In genomic region chr4:1214101-1215095, GRCh38 we compare ENCODE assay signal across 14 cellular contexts. TPM values are rescaled to one million over a fixed set of nuclear protein-coding genes. Genes with fewer than 3 reads are reported as not detected.
DNase-seq lines count a peak whose midpoint lies in the region; ATAC-seq, FAIRE-seq and TF ChIP-seq lines count a peak whose summit lies in the region.
"Had no signal": no experiment of that assay in that cellular context is flagged by ENCODE, and none has a peak within 500 bp of the region (broad histone marks: within the 10 kb centered on the region; RNA-seq: fewer than 3 reads in every experiment).

No MANE protein-coding gene starts in this region.

- H3K36me3 ChIP-seq in KOPT-K1 (ENCODE audit: insufficient read depth, low read length), result peaks cover 88% of the 10 kb centered on the region
- H3K36me3 ChIP-seq in HepG2 (replicated peaks in 1 of 2; ENCODE audit: control insufficient read depth in 1 of 2, insufficient read depth in 2 of 2, low read length in 2 of 2), result peaks cover 10 to 46% of the 10 kb centered on the region in 2 experiments
- H3K36me3 ChIP-seq in uterus, result no peaks in the 10 kb centered on the region

- H4K20me1 ChIP-seq in HepG2 (ENCODE audit: insufficient read depth, low read length), result no peaks in the 10 kb centered on the region

- TF ChIP-seq POLR2A in HepG2 (IDR thresholded peaks at IDR 0.05; ENCODE audit: insufficient read depth in 1 of 2, low read depth in 2 of 2, low read length in 2 of 2) (no peak), uterus (IDR thresholded peaks at IDR 0.05) (no peak)

- no peaks in the 10 kb centered on the region for H3K79me2 ChIP-seq in HepG2 (ENCODE audit: insufficient read depth, low read length)

- intact Hi-C loops in HepG2 (cut with micrococcal nuclease; ENCODE audit: unreplicated experiment) (no loop called here), uterus (cut with DNase I; ENCODE audit: low total_unique reads) (loop anchor here (5.0 kb wide), 1 partner anchor 33 kb away; the partner anchor contains the start of gene CTBP1)

- H3K9me3 ChIP-seq in KOPT-K1 (ENCODE audit: insufficient read depth, low read length, poor library complexity, severe bottlenecking) (peaks cover 15% of the 10 kb centered on the region), HepG2 (ENCODE audit: low read length) (no peaks in the 10 kb centered on the region), uterus (no peaks in the 10 kb centered on the region)
- H3K9me3 ChIP-seq: BE2C had no signal

- no peak overlapping the region for H2AFZ ChIP-seq in HepG2 (ENCODE audit: low read length)

- no peak overlapping the region for H3K9ac ChIP-seq in HepG2 (ENCODE audit: insufficient read depth, low read depth, low read length)

- in situ Hi-C loops in HepG2 (cut with HindIII; ENCODE audit: extremely low pct_ligation_motif_present, low pct_unique_long_range_greater_than_20kb), result no loop called here

- H3K4me2 ChIP-seq in HepG2 (ENCODE audit: low read depth, low read length), result no peak overlapping the region

- no peak for TF ChIP-seq EP300 in HepG2 (IDR thresholded peaks at IDR 0.05; ENCODE audit: low read depth in 2 of 2, low read length in 2 of 2)
- no peak for TF ChIP-seq EP300 in HepG2 (CRISPR knock-in tag; IDR thresholded peaks at IDR 0.05; ENCODE audit: borderline replicate concordance)

- POLR2A ChIA-PET in HepG2 (lab: Yijun Ruan, JAX), result no interaction called here

- H3K4me3 ChIP-seq in HepG2 (replicated peaks in 1 of 3; ENCODE audit: insufficient read depth in 1 of 3, low read depth in 2 of 3, low read length in 3 of 3) (no peak overlapping the region), uterus (no peak overlapping the region)

- TF ChIP-seq CTCF in VCaP (conservative IDR thresholded peaks at IDR 0.05) (no peak), HepG2 (CRISPR knock-in tag; IDR thresholded peaks at IDR 0.05) (no peak), uterus (IDR thresholded peaks at IDR 0.05) (no peak)

- FAIRE-seq in HepG2 (lab: Jason Lieb, UNC), result no peak
- FAIRE-seq: H54 had no signal

- peak overlapping the region; percentile 94 for H3K27ac ChIP-seq in KOPT-K1 (ENCODE audit: low read depth, low read length, poor library complexity, severe bottlenecking)
- peak overlapping the region; percentile 94 for H3K27ac ChIP-seq in VCaP
- no peak overlapping the region for H3K27ac ChIP-seq in HepG2 (ENCODE audit: extremely low read length, insufficient read depth, low read length)
- H3K27ac ChIP-seq in uterus, result peak overlapping the region; percentile 88 to 93

- 93% methylated on average over 8 of the region's 48 CpGs for WGBS in HepG2 (ENCODE audit: low lambda C conversion rate)

- CTCF ChIA-PET in HepG2 (lab: Yijun Ruan, JAX; ENCODE audit: low intra/inter-chr PET ratio, low total read pairs), result no interaction called here

- H3K4me1 ChIP-seq in HepG2 (ENCODE audit: insufficient read depth, low read length) (no peaks in the 10 kb centered on the region), uterus (peaks cover 19 to 46% of the 10 kb centered on the region in 2 donors)

- peak; percentile 11 for ATAC-seq in HepG2

- no TSS peak for BruUV-seq in HepG2 (replicated peaks; lab: Mats Ljungman, UMichigan)

- H3K27me3 ChIP-seq in HepG2 (ENCODE audit: control insufficient read depth in 1 of 2, insufficient read depth in 2 of 2, low read length in 2 of 2) (no peaks in the 10 kb centered on the region), uterus (no peaks in the 10 kb centered on the region)
- H3K27me3 ChIP-seq: BE2C had no signal

- no peak for TF ChIP-seq RAD21 in HepG2 (CRISPR knock-in tag; IDR thresholded peaks at IDR 0.05)

- DNase-seq in HepG2 (ENCODE audit: low spot score), result no peak
- DNase-seq in uterus, result no peak
- DNase-seq in activated naive CD4-positive, alpha-beta T cell (lab: John Stamatoyannopoulos, UW), result no peak
- no peak for DNase-seq in NCI-H446 treated with DMSO at 0.1 percent for 48 hours (lab: John Stamatoyannopoulos, UW)
- DNase-seq in anterior cingulate cortex (lab: John Stamatoyannopoulos, UW), result no peak
- DNase-seq: BE2C, EL, MV-4-11, NCI-H1436, NCI-H2081, NCI-H526 had no signal

TF ChIP-seq in HepG2, 621 proteins besides CTCF, POLR2A, EP300 and RAD21:
- TF ChIP-seq TRIM22 (IDR thresholded peaks at IDR 0.05) (no peak), PHF21A (CRISPR knock-in tag; IDR thresholded peaks at IDR 0.05) (no peak), AGO2 (optimal IDR thresholded peaks at IDR 0.05; ENCODE audit: low read depth, low read length) (peak; percentile 74), POLR2AphosphoS5 (IDR thresholded peaks at IDR 0.05; ENCODE audit: low read depth, low read length) (0 out of 2 replicates have a peak, but pooled peaks have one; percentile 25), FOSL2 (CRISPR knock-in tag; IDR thresholded peaks at IDR 0.05) (no peak), GLMP (CRISPR knock-in tag; IDR thresholded peaks at IDR 0.05; ENCODE audit: borderline replicate concordance) (no peak), ZNF207 (IDR thresholded peaks at IDR 0.05; ENCODE audit: borderline replicate concordance) (no peak)

RNA-seq across cellular contexts. Expression of gene CTBP1, which starts 34.5 kb away (rescaled TPM):
- 106 and 112 TPM in 2 replicates for total RNA-seq in HepG2 (2016; rRNA removed; fragmentation: Illumina TruSeq; extraction: Trizol)
- 119 TPM in 2 replicates for total RNA-seq in HepG2 (2016; cell fraction: cytosol; rRNA removed; fragmentation: Illumina TruSeq; extraction: Trizol; ENCODE audit: low read depth)
- total RNA-seq in HepG2 (2016; cell fraction: insoluble cytoplasmic fraction; rRNA removed; fragmentation: Illumina TruSeq; extraction: Trizol), result 83.8 and 121 TPM in 2 replicates
- 133 and 173 TPM in 2 replicates for total RNA-seq in HepG2 (2016; cell fraction: membrane; rRNA removed; fragmentation: Illumina TruSeq; extraction: Trizol)
- total RNA-seq in HepG2 (2016; cell fraction: nucleus; rRNA removed; fragmentation: Illumina TruSeq; extraction: Trizol), result 51.5 and 60.9 TPM in 2 replicates
- 78.5 and 123 TPM in 2 replicates for polyA plus RNA-seq in HepG2 (2011; rRNA removed)
- polyA plus RNA-seq in HepG2 (2011; cell fraction: cytosol; rRNA removed), result 87.2 and 182 TPM in 2 replicates
- 489 and 636 TPM in 2 replicates for polyA plus RNA-seq in HepG2 (2011; cell fraction: nucleus; rRNA removed)
- 69.0 and 92.6 TPM in 2 replicates for polyA plus RNA-seq in HepG2 (2012)
- polyA plus RNA-seq in HepG2 (2016; cell fraction: cytosol; fragmentation: Illumina TruSeq; extraction: Trizol; ENCODE audit: low read depth), result 49.5 and 64.7 TPM in 2 replicates
- 101 and 112 TPM in 2 replicates for polyA plus RNA-seq in HepG2 (2016; cell fraction: insoluble cytoplasmic fraction; fragmentation: Illumina TruSeq; extraction: Trizol; ENCODE audit: low read depth)
- polyA plus RNA-seq in HepG2 (2016; cell fraction: membrane; fragmentation: Illumina TruSeq; extraction: Trizol; ENCODE audit: low read depth), result 103 and 116 TPM in 2 replicates
- polyA plus RNA-seq in HepG2 (2016; cell fraction: nucleus; fragmentation: Illumina TruSeq; extraction: Trizol; ENCODE audit: insufficient read depth, low read depth), result 152 and 155 TPM in 2 replicates
- 136 and 350 TPM in 2 replicates for polyA minus RNA-seq in HepG2 (2011; rRNA and poly(A)+ RNA removed; ENCODE audit: low replicate concordance)
- polyA minus RNA-seq in HepG2 (2011; cell fraction: cytosol; rRNA and poly(A)+ RNA removed), result 85.1 and 100 TPM in 2 replicates
- 47.7 and 48.4 TPM in 2 replicates for polyA minus RNA-seq in HepG2 (2011; cell fraction: nucleus; rRNA and poly(A)+ RNA removed)
- 100 to 1,000 TPM; 104 to 193 (median 162) TPM for total RNA-seq in uterus

RNA-seq across cellular contexts. Expression of gene SPON2, which starts 42.0 kb away (rescaled TPM):
- total RNA-seq in HepG2 (2016; rRNA removed; fragmentation: Illumina TruSeq; extraction: Trizol) (12.5 and 17.4 TPM in 2 replicates), uterus (100 to 1,000 TPM in 2 of 4 donors, 10 to 100 TPM in 2; 60.6 to 262 (median 115) TPM)
- 4.7 and 5.3 TPM in 2 replicates for total RNA-seq in HepG2 (2016; cell fraction: cytosol; rRNA removed; fragmentation: Illumina TruSeq; extraction: Trizol; ENCODE audit: low read depth)
- 13.2 and 25.5 TPM in 2 replicates for total RNA-seq in HepG2 (2016; cell fraction: insoluble cytoplasmic fraction; rRNA removed; fragmentation: Illumina TruSeq; extraction: Trizol)
- 9.4 and 9.5 TPM in 2 replicates for total RNA-seq in HepG2 (2016; cell fraction: membrane; rRNA removed; fragmentation: Illumina TruSeq; extraction: Trizol)
- total RNA-seq in HepG2 (2016; cell fraction: nucleus; rRNA removed; fragmentation: Illumina TruSeq; extraction: Trizol), result 15.0 and 17.4 TPM in 2 replicates
- 55.2 and 80.8 TPM in 2 replicates for polyA plus RNA-seq in HepG2 (2011; rRNA removed)
- polyA plus RNA-seq in HepG2 (2011; cell fraction: cytosol; rRNA removed), result 34.7 and 69.3 TPM in 2 replicates
- 320 and 335 TPM in 2 replicates for polyA plus RNA-seq in HepG2 (2011; cell fraction: nucleus; rRNA removed)
- polyA plus RNA-seq in HepG2 (2012), result 21.8 and 46.8 TPM in 2 replicates
- polyA plus RNA-seq in HepG2 (2016; cell fraction: cytosol; fragmentation: Illumina TruSeq; extraction: Trizol; ENCODE audit: low read depth), result 3.7 and 4.9 TPM in 2 replicates
- polyA plus RNA-seq in HepG2 (2016; cell fraction: insoluble cytoplasmic fraction; fragmentation: Illumina TruSeq; extraction: Trizol; ENCODE audit: low read depth), result 12.3 and 15.6 TPM in 2 replicates
- polyA plus RNA-seq in HepG2 (2016; cell fraction: membrane; fragmentation: Illumina TruSeq; extraction: Trizol; ENCODE audit: low read depth), result 8.6 and 9.0 TPM in 2 replicates
- polyA plus RNA-seq in HepG2 (2016; cell fraction: nucleus; fragmentation: Illumina TruSeq; extraction: Trizol; ENCODE audit: insufficient read depth, low read depth), result 34.9 and 43.2 TPM in 2 replicates
- polyA minus RNA-seq in HepG2 (2011; rRNA and poly(A)+ RNA removed; ENCODE audit: low replicate concordance), result 0.65 and 46.4 TPM in 2 replicates
- polyA minus RNA-seq in HepG2 (2011; cell fraction: cytosol; rRNA and poly(A)+ RNA removed), result 20.2 and 29.8 TPM in 2 replicates
- 33.9 and 38.4 TPM in 2 replicates for polyA minus RNA-seq in HepG2 (2011; cell fraction: nucleus; rRNA and poly(A)+ RNA removed)
